In genomic region chr20:25000268-25000801, GRCh38 we compare ENCODE assay signal across 9 cellular contexts. TPM values are rescaled to one million over a fixed set of nuclear protein-coding genes. Genes with fewer than 3 reads are reported as not detected.
A peak's percentile ranks its signal among the peaks of the same experiment; 100 is the strongest.
DNase-seq lines count a peak whose midpoint lies in the region; ATAC-seq and TF ChIP-seq lines count a peak whose summit lies in the region.
"Had no signal": no experiment of that assay in that cellular context is flagged by ENCODE, and none has a peak within 500 bp of the region (broad histone marks: within the 10 kb centered on the region; RNA-seq: fewer than 3 reads in every experiment).

No MANE protein-coding gene starts in this region.

- H3K9me3 ChIP-seq in psoas muscle (no peaks in the 10 kb centered on the region), A673 (ENCODE audit: low read depth, low read length, poor library complexity, severe bottlenecking) (peaks cover 3% of the 10 kb centered on the region)
- H3K9me3 ChIP-seq in naive thymus-derived CD4-positive, alpha-beta T cell (ENCODE audit: control insufficient read depth in 2 of 3, low read length in 3 of 3) = no peaks in the 10 kb centered on the region
- H3K9me3 ChIP-seq: HAP-1 had no signal

- no peak overlapping the region for H3K4me3 ChIP-seq in psoas muscle
- H3K4me3 ChIP-seq in A673 (ENCODE audit: low read depth, low read length, poor library complexity, severe bottlenecking) = no peak overlapping the region
- no peak overlapping the region for H3K4me3 ChIP-seq in naive thymus-derived CD4-positive, alpha-beta T cell (ENCODE audit: low read length)
- H3K4me3 ChIP-seq: HAP-1 had no signal

- TF ChIP-seq CTCF in psoas muscle (IDR thresholded peaks at IDR 0.05) (peak; percentile 22), A673 (conservative IDR thresholded peaks at IDR 0.05; ENCODE audit: low read depth, low read length) (no peak)

- intact Hi-C loops in psoas muscle (cut with DNase I) (loop anchor here in 1 of 2 donors (5.0 kb wide), 1 partner anchor 37 kb away; no protein-coding TSS in a partner anchor), A673 (cut with micrococcal nuclease; ENCODE audit: unreplicated experiment) (no loop called here)
- intact Hi-C loops in naive thymus-derived CD4-positive, alpha-beta T cell (cut with micrococcal nuclease) = no loop called here

- peaks cover 0 to 2% (median under 1%) of the 10 kb centered on the region in 7 donors for H3K4me1 Mint-ChIP-seq in naive thymus-derived CD4-positive, alpha-beta T cell

- CTCF ChIA-PET in A673 (lab: Charles Lee) = no interaction called here
- CTCF ChIA-PET in naive thymus-derived CD4-positive, alpha-beta T cell (lab: Charles Lee) = interaction anchor here (0.7 kb wide), 1 partner anchor 65 kb away, joined by 3 read pairs; no protein-coding TSS in a partner anchor

- POLR2A ChIA-PET in A673 (lab: Charles Lee; ENCODE audit: low non-redundant PET) = no interaction called here
- POLR2A ChIA-PET in naive thymus-derived CD4-positive, alpha-beta T cell (lab: Charles Lee) = interaction anchor here (1.0 kb wide), 1 partner anchor 58 kb away, joined by 4 read pairs; the partner anchor contains the start of gene ACSS1

- H3K27me3 Mint-ChIP-seq in naive thymus-derived CD4-positive, alpha-beta T cell = peaks cover 0 to 23% (median 0%) of the 10 kb centered on the region in 5 donors

- ATAC-seq in esophagus mucosa = peak; percentile 89
- ATAC-seq in psoas muscle = peak; percentile 77 to 88 (median 87)
- ATAC-seq in naive thymus-derived CD4-positive, alpha-beta T cell = no peak
- no peak for ATAC-seq in HG02623 (IDR thresholded peaks at IDR 0.05; ENCODE audit: unreplicated experiment)

- H3K27me3 ChIP-seq in psoas muscle (ENCODE audit: insufficient read depth in 3 of 3, low read length in 2 of 3) = no peaks in the 10 kb centered on the region
- H3K27me3 ChIP-seq in A673 (replicated peaks; ENCODE audit: insufficient read depth, low read depth, low read length, poor library complexity) = peaks cover 5% of the 10 kb centered on the region
- H3K27me3 ChIP-seq in naive thymus-derived CD4-positive, alpha-beta T cell (ENCODE audit: control insufficient read depth in 2 of 2, insufficient read depth in 2 of 2, low read length in 2 of 2) = no peaks in the 10 kb centered on the region

- no TSS peak for BruUV-seq in A673 (replicated peaks; lab: Mats Ljungman, UMichigan)

- H3K9me3 Mint-ChIP-seq in naive thymus-derived CD4-positive, alpha-beta T cell = no peaks in the 10 kb centered on the region

- H3K36me3 ChIP-seq in psoas muscle (ENCODE audit: insufficient read depth in 1 of 2, low read depth in 1 of 2) = peaks cover 0 to 2% of the 10 kb centered on the region in 2 donors
- no peaks in the 10 kb centered on the region for H3K36me3 ChIP-seq in A673 (ENCODE audit: insufficient read depth, low read length, poor library complexity, severe bottlenecking)
- peaks cover 0 to 4% (median 4%) of the 10 kb centered on the region in 3 experiments for H3K36me3 ChIP-seq in naive thymus-derived CD4-positive, alpha-beta T cell (ENCODE audit: control insufficient read depth in 2 of 3, insufficient read depth in 3 of 3, low read length in 3 of 3)
- H3K36me3 ChIP-seq: HAP-1 had no signal

- H3K27ac ChIP-seq in psoas muscle (peak overlapping the region; percentile 54), A673 (ENCODE audit: low read depth, low read length, poor library complexity, severe bottlenecking) (no peak overlapping the region)
- H3K27ac ChIP-seq in naive thymus-derived CD4-positive, alpha-beta T cell (ENCODE audit: low read depth, low read length) = no peak overlapping the region

- H3K27ac Mint-ChIP-seq in naive thymus-derived CD4-positive, alpha-beta T cell = peak overlapping the region in 1 of 9 donors; percentile 19

- H3K4me1 ChIP-seq in psoas muscle (peaks cover 23% of the 10 kb centered on the region), A673 (ENCODE audit: insufficient read depth, low read length, poor library complexity, severe bottlenecking) (no peaks in the 10 kb centered on the region)
- H3K4me1 ChIP-seq in naive thymus-derived CD4-positive, alpha-beta T cell (ENCODE audit: control insufficient read depth in 2 of 2, insufficient read depth in 2 of 2, low read length in 2 of 2) = no peaks in the 10 kb centered on the region
- H3K4me1 ChIP-seq: HAP-1 had no signal

- no peak overlapping the region for H3K4me3 Mint-ChIP-seq in naive thymus-derived CD4-positive, alpha-beta T cell

- 19 to 31% (median 25%) methylated on average over 4 of the region's 4 CpGs for WGBS in psoas muscle, 3 donors

- DNase-seq in DMS153 (lab: John Stamatoyannopoulos, UW) (peak; percentile 61), NCI-H2196 (lab: John Stamatoyannopoulos, UW; ENCODE audit: unreplicated experiment) (peak; percentile 84), psoas muscle (peak; percentile 75 to 80), A673 (ENCODE audit: low spot score) (no peak), NCI-H2081 treated with DMSO at 0.1 percent for 48 hours (lab: John Stamatoyannopoulos, UW) (no peak)
- DNase-seq in naive thymus-derived CD4-positive, alpha-beta T cell = no peak

- peaks cover 7 to 31% (median 17%) of the 10 kb centered on the region in 5 donors for H3K36me3 Mint-ChIP-seq in naive thymus-derived CD4-positive, alpha-beta T cell

RNA-seq across cellular contexts. Expression of gene APMAP, which starts 7.8 kb away (rescaled TPM):
- 26.1 TPM for total RNA-seq in esophagus mucosa
- total RNA-seq in psoas muscle = 10 to 100 TPM; 19.9 to 44.5 (median 24.2) TPM
- polyA plus RNA-seq in psoas muscle = 10 to 100 TPM; 25.5 to 31.2 (median 30.3) TPM
- total RNA-seq in A673 (2021) = 67.9 and 70.3 TPM in 2 replicates
- total RNA-seq in naive thymus-derived CD4-positive, alpha-beta T cell = 10 to 100 TPM; 28.2 to 47.3 (median 38.8) TPM
- polyA plus RNA-seq in naive thymus-derived CD4-positive, alpha-beta T cell = 10 to 100 TPM; 70.2 to 74.6 TPM

RNA-seq across cellular contexts. Expression of gene CST7, which starts 51.3 kb away (rescaled TPM):
- 0.32 TPM for total RNA-seq in esophagus mucosa
- total RNA-seq in psoas muscle = 1 to 10 TPM in 2 of 4 donors, under 1 TPM in 2; 0.50 to 1.2 (median 0.82) TPM
- polyA plus RNA-seq in psoas muscle = under 1 TPM; 0.13 to 0.55 (median 0.31) TPM
- total RNA-seq in A673 (2021) = not detected in 2 replicates
- 10 to 100 TPM in 3 of 5 experiments, 1 to 10 TPM in 2; 1.4 to 74.9 (median 11.5) TPM for total RNA-seq in naive thymus-derived CD4-positive, alpha-beta T cell
- 1 to 10 TPM; 2.3 to 4.2 TPM for polyA plus RNA-seq in naive thymus-derived CD4-positive, alpha-beta T cell

RNA-seq across cellular contexts. Expression of gene ACSS1, which starts 57.6 kb away (rescaled TPM):
- total RNA-seq in esophagus mucosa (6.7 TPM), psoas muscle (10 to 100 TPM; 16.8 to 53.3 (median 39.0) TPM), A673 (2021) (3.9 and 4.9 TPM in 2 replicates)
- polyA plus RNA-seq in psoas muscle = 10 to 100 TPM in 2 of 3 donors, 1 to 10 TPM in 1; 8.8 to 15.1 (median 12.2) TPM
- total RNA-seq in naive thymus-derived CD4-positive, alpha-beta T cell = 10 to 100 TPM; 33.1 to 51.7 (median 38.4) TPM
- 10 to 100 TPM; 39.7 to 44.7 TPM for polyA plus RNA-seq in naive thymus-derived CD4-positive, alpha-beta T cell

Comparison
In these comparisons a context has a peak if more than half of its experiments do, and no peak if none do; other contexts are left out.
1. DNase-seq: peak in DMS153 (single experiment), NCI-H2196 (single experiment) and psoas muscle (2 of 2); none in A673 (single experiment), naive thymus-derived CD4-positive, alpha-beta T cell (0 of 9) and NCI-H2081 treated with DMSO at 0.1 percent for 48 hours (single experiment).
2. ATAC-seq: peak in esophagus mucosa (single experiment) and psoas muscle (4 of 4); none in naive thymus-derived CD4-positive, alpha-beta T cell (single experiment) and HG02623 (single experiment).